10 cellular contexts compared by ENCODE assay signal in genomic region chrX:19625612-19626011, GRCh38.
DNase-seq lines count a peak whose midpoint lies in the region; ATAC-seq and TF ChIP-seq lines count a peak whose summit lies in the region.
"Had no signal": no experiment of that assay in that cellular context is flagged by ENCODE, and none has a peak within 500 bp of the region (broad histone marks: within the 10 kb centered on the region; RNA-seq: fewer than 3 reads in every experiment).

No MANE protein-coding gene starts in this region.

- TF ChIP-seq POLR2A in spleen (IDR thresholded peaks at IDR 0.05), result no peak

- 61 to 92% (median 70%) methylated on average over 2 to 6 of the region's 6 CpGs for WGBS in spleen, 5 donors

- peaks cover 0 to 21% (median 11%) of the 10 kb centered on the region in 6 donors for H3K4me1 ChIP-seq in spleen

- H3K27me3 ChIP-seq in spleen (replicated peaks in 1 of 7), result no peaks in the 10 kb centered on the region
- H3K27me3 ChIP-seq: neutrophil had no signal

- no peak for TF ChIP-seq CTCF in spleen (IDR thresholded peaks at IDR 0.05 in 8 of 11, conservative IDR thresholded peaks at IDR 0.05 in 3 of 11)

- peaks cover 0 to 7% (median 0%) of the 10 kb centered on the region in 6 donors for H3K36me3 ChIP-seq in spleen

- intact Hi-C loops in spleen (cut with DNase I; ENCODE audit: low total_unique reads), result no loop called here

- ATAC-seq in esophagus mucosa (peak; percentile 20), HG02852 (IDR thresholded peaks at IDR 0.05; ENCODE audit: unreplicated experiment) (no peak)

- H3K27ac ChIP-seq in spleen, result no peak overlapping the region
- H3K27ac ChIP-seq: neutrophil had no signal

- H3K9me3 ChIP-seq in spleen, result no peaks in the 10 kb centered on the region
- H3K9me3 ChIP-seq: neutrophil had no signal

- no peak overlapping the region for H3K4me3 ChIP-seq in spleen

- DNase-seq in NCI-H226 (peak; percentile 12), iPS-NIHi7 (ENCODE audit: extremely low spot score) (no peak), spleen (no peak), pons (ENCODE audit: low spot score) (no peak)
- DNase-seq in activated CD8-positive, alpha-beta memory T cell treated with anti-CD3 and anti-CD28 coated beads for 24 hours, result peak; percentile 61
- DNase-seq in stimulated activated CD8-positive, alpha-beta memory T cell treated with anti-CD3 and anti-CD28 coated beads, Interleukin-15, amount 100 ng/mL, for 48 hours (ENCODE audit: low read depth in 2 of 2), result peak; percentile 17 to 39
- DNase-seq: NCI-H2029 had no signal

Comparison
In these comparisons a context has a peak if more than half of its experiments do, and no peak if none do; other contexts are left out.
1. DNase-seq: peak in NCI-H226 (single experiment), activated CD8-positive, alpha-beta memory T cell treated with anti-CD3 and anti-CD28 coated beads for 24 hours (single experiment) and stimulated activated CD8-positive, alpha-beta memory T cell treated with anti-CD3 and anti-CD28 coated beads, Interleukin-15, amount 100 ng/mL, for 48 hours (2 of 2); none in iPS-NIHi7 (single experiment), spleen (single experiment) and pons (single experiment).